30 cellular contexts compared by ENCODE assay signal in the genomic region with DNA sequence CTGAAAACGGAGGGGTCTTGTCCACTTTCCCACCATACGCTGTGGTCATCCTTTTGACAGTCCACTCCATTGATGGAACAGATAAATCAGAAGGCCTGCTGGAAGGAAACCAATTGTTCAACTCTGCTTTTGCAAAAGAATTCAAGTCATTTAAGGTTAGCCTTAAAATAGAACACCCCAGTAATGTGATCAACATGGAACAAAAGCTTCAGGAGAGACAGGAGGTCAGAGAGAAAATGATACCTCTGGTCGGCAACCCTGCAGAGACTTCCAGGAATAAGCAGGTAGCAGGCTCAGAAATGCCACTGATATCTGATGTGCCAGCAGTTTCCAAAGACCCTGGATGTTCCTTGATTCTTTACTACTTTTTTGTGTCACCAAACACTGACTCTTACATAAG.
"Had no signal": no experiment of that assay in that cellular context is flagged by ENCODE, and none has a peak within 500 bp of the region (broad histone marks: within the 10 kb centered on the region; RNA-seq: fewer than 3 reads in every experiment).

No MANE protein-coding gene starts in this region.

- H3K36me3 Mint-ChIP-seq: immature natural killer cell; mesothelial cell of epicardium; natural killer cell; neural progenitor cell; stimulated activated effector memory CD8-positive, alpha-beta T cell treated with anti-CD3 and anti-CD28 coated beads, Interleukin-12 subunit alpha, Interleukin-12 subunit beta, amount 100 ng/mL, for 72 hours had no signal

- H3K4me3 ChIP-seq: heart left ventricle, lower lobe of right lung, neural progenitor cell, psoas muscle, skin epidermis, suprapubic skin, thoracic aorta, tibial artery, upper lobe of right lung had no signal

- H3K4me1 ChIP-seq: parathyroid adenoma, psoas muscle, tibial artery, upper lobe of right lung had no signal

- H3K27me3 ChIP-seq: heart left ventricle, neural progenitor cell, neutrophil, suprapubic skin, tibial artery, upper lobe of right lung had no signal

- H3K9me3 ChIP-seq: neutrophil, psoas muscle, suprapubic skin, thoracic aorta, upper lobe of right lung had no signal

- H3K9me3 Mint-ChIP-seq: immature natural killer cell; mesothelial cell of epicardium; natural killer cell; neural progenitor cell; stimulated activated naive CD8-positive, alpha-beta T cell treated with anti-CD3 and anti-CD28 coated beads, Interleukin-15, Interleukin-2, amounts not matched to agents 100 ng/mL and 50 ng/mL, for 24 hours had no signal

- DNase-seq: heart left ventricle; hypothalamus; immature natural killer cell; kidney; lower lobe of right lung; mammary epithelial cell; mesenchymal stem cell; naive B cell; natural killer cell; nephron progenitor cell; occipital lobe; psoas muscle; stimulated activated CD4-positive, alpha-beta T cell treated with anti-CD3 and anti-CD28 coated beads, Interleukin-12 subunit alpha, Interleukin-12 subunit beta, amount 100 ng/mL, for 4 hours; stimulated activated CD4-positive, alpha-beta T cell treated with anti-CD3 and anti-CD28 coated beads, Interleukin-15, amount 100 ng/mL, for 24 hours; stimulated activated CD4-positive, alpha-beta T cell treated with anti-CD3 and anti-CD28 coated beads, Interleukin-2, amount 100 ng/mL, for 24 hours; stimulated activated CD4-positive, alpha-beta T cell treated with anti-CD3 and anti-CD28 coated beads, Interleukin-4, amount 100 ng/mL, for 1 hour; stimulated activated naive CD4-positive, alpha-beta T cell; tibial artery; trophoblast cell; upper lobe of right lung had no signal

- H3K79me2 ChIP-seq: parathyroid adenoma had no signal

- ATAC-seq: lower lobe of right lung; natural killer cell; sciatic nerve; stimulated activated effector memory CD8-positive, alpha-beta T cell treated with anti-CD3 and anti-CD28 coated beads, Interleukin-12 subunit alpha, Interleukin-12 subunit beta, amount 100 ng/mL, for 72 hours; upper lobe of right lung had no signal

- H3K27ac ChIP-seq: lower lobe of right lung, neural progenitor cell, neutrophil, parathyroid adenoma, psoas muscle, skin epidermis, suprapubic skin, thoracic aorta, tibial artery, upper lobe of right lung had no signal

- H3K4me1 Mint-ChIP-seq: mesothelial cell of epicardium had no signal

- H3K4me3 Mint-ChIP-seq: immature natural killer cell; mesothelial cell of epicardium; naive B cell; natural killer cell; nephron progenitor cell; neural progenitor cell; stimulated activated effector memory CD8-positive, alpha-beta T cell treated with anti-CD3 and anti-CD28 coated beads, Interleukin-12 subunit alpha, Interleukin-12 subunit beta, amount 100 ng/mL, for 72 hours; stimulated activated naive CD8-positive, alpha-beta T cell treated with anti-CD3 and anti-CD28 coated beads, Interleukin-15, Interleukin-2, amounts not matched to agents 100 ng/mL and 50 ng/mL, for 24 hours had no signal

- H3K4me2 ChIP-seq: neural progenitor cell had no signal

- H3K27ac Mint-ChIP-seq: immature natural killer cell; mesothelial cell of epicardium; naive B cell; natural killer cell; nephron progenitor cell; neural progenitor cell; stimulated activated effector memory CD8-positive, alpha-beta T cell treated with anti-CD3 and anti-CD28 coated beads, Interleukin-12 subunit alpha, Interleukin-12 subunit beta, amount 100 ng/mL, for 72 hours; stimulated activated naive CD8-positive, alpha-beta T cell treated with anti-CD3 and anti-CD28 coated beads, Interleukin-15, Interleukin-2, amounts not matched to agents 100 ng/mL and 50 ng/mL, for 24 hours had no signal

- H3K27me3 Mint-ChIP-seq: stimulated activated naive CD8-positive, alpha-beta T cell treated with anti-CD3 and anti-CD28 coated beads, Interleukin-15, Interleukin-2, amounts not matched to agents 100 ng/mL and 50 ng/mL, for 24 hours had no signal

- H3K9ac ChIP-seq: neural progenitor cell, parathyroid adenoma had no signal

- H2AFZ ChIP-seq: neural progenitor cell, parathyroid adenoma had no signal

- H3K36me3 ChIP-seq: heart left ventricle, lower lobe of right lung, neural progenitor cell, neutrophil, suprapubic skin, thoracic aorta, tibial artery, upper lobe of right lung had no signal
